18 cellular contexts compared by ENCODE assay signal in the genomic region with DNA sequence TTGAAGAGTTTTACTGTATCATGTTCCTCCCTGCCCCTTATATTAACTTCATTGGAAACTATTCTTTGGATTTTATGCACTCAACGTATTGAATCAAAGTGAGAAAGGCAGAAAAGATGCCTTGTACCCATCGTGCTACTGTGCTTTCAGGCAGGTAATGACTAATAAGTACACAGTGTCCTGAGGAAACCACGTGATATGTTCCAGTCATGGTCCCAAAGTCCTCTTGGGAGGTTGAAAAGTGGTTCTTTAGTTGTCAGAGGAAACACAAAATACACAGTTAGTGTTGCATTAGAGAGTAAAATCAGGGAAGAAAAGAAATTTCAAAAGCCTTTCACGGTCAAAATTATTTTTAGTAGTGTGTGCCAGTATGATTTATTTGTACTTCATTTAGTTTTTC.
"Had no signal": no experiment of that assay in that cellular context is flagged by ENCODE, and none has a peak within 500 bp of the region (broad histone marks: within the 10 kb centered on the region; RNA-seq: fewer than 3 reads in every experiment).

No MANE protein-coding gene starts in this region.

- H3K27ac ChIP-seq: brain microvascular endothelial cell, coronary artery, esophagus muscularis mucosa, stomach had no signal

- H3K27me3 ChIP-seq: brain microvascular endothelial cell, stomach had no signal

- H3K9me3 Mint-ChIP-seq: activated CD4-positive, alpha-beta memory T cell treated with anti-CD3 and anti-CD28 coated beads for 36 hours; activated naive CD8-positive, alpha-beta T cell treated with anti-CD3 and anti-CD28 coated beads for 36 hours; activated T-helper 1 cell treated with anti-CD3 and anti-CD28 coated beads, Interleukin-12 subunit alpha, Interleukin-12 subunit beta, Interleukin-2, Interleukin-4 antibody, amounts not matched to agents 30 ng/mL and 10 ng/mL and 1 ng/mL, durations not matched to agents 14 hours and 24 hours and 36 hours; nephron progenitor cell; type B pancreatic cell had no signal

- H3K4me1 Mint-ChIP-seq: activated naive CD8-positive, alpha-beta T cell treated with anti-CD3 and anti-CD28 coated beads for 36 hours; nephron progenitor cell had no signal

- DNase-seq: activated CD4-positive, alpha-beta memory T cell treated with anti-CD3 and anti-CD28 coated beads for 36 hours; activated CD4-positive, alpha-beta T cell treated with anti-CD3 and anti-CD28 coated beads for 4 hours; activated naive CD8-positive, alpha-beta T cell treated with anti-CD3 and anti-CD28 coated beads for 36 hours; activated T-cell treated with anti-CD3 and anti-CD28 coated beads for 4 hours; anterior cingulate cortex; brain microvascular endothelial cell; left cardiac atrium; nephron progenitor cell; nucleus accumbens; stimulated activated CD4-positive, alpha-beta T cell treated with anti-CD3 and anti-CD28 coated beads, Interleukin-2, amount 100 ng/mL, for 24 hours; stomach had no signal

- FAIRE-seq: endometrium, TTC549 had no signal

- H3K4me1 ChIP-seq: esophagus muscularis mucosa, stomach had no signal

- H3K4me3 ChIP-seq: coronary artery, esophagus muscularis mucosa, stomach had no signal

- ATAC-seq: left cardiac atrium, WTC11 had no signal

- H3K27ac Mint-ChIP-seq: activated CD4-positive, alpha-beta memory T cell treated with anti-CD3 and anti-CD28 coated beads for 36 hours; activated naive CD8-positive, alpha-beta T cell treated with anti-CD3 and anti-CD28 coated beads for 36 hours; activated T-helper 1 cell treated with anti-CD3 and anti-CD28 coated beads, Interleukin-12 subunit alpha, Interleukin-12 subunit beta, Interleukin-2, Interleukin-4 antibody, amounts not matched to agents 30 ng/mL and 10 ng/mL and 1 ng/mL, durations not matched to agents 14 hours and 24 hours and 36 hours; nephron progenitor cell; type B pancreatic cell; WTC11 had no signal

- H3K36me3 ChIP-seq: brain microvascular endothelial cell, esophagus muscularis mucosa, stomach had no signal

- H3K4me3 Mint-ChIP-seq: activated CD4-positive, alpha-beta memory T cell treated with anti-CD3 and anti-CD28 coated beads for 36 hours; activated naive CD8-positive, alpha-beta T cell treated with anti-CD3 and anti-CD28 coated beads for 36 hours; activated T-helper 1 cell treated with anti-CD3 and anti-CD28 coated beads, Interleukin-12 subunit alpha, Interleukin-12 subunit beta, Interleukin-2, Interleukin-4 antibody, amounts not matched to agents 30 ng/mL and 10 ng/mL and 1 ng/mL, durations not matched to agents 14 hours and 24 hours and 36 hours; nephron progenitor cell; type B pancreatic cell; WTC11 had no signal

- H3K9me3 ChIP-seq: esophagus muscularis mucosa, stomach had no signal
